In genomic region chr15:43796566-43796965, GRCh38 we compare ENCODE assay signal across 17 cellular contexts. TPM values are rescaled to one million over a fixed set of nuclear protein-coding genes. Genes with fewer than 3 reads are reported as not detected.
A peak's percentile ranks its signal among the peaks of the same experiment; 100 is the strongest.
DNase-seq lines count a peak whose midpoint lies in the region; ATAC-seq and TF ChIP-seq lines count a peak whose summit lies in the region.
"Had no signal": no experiment of that assay in that cellular context is flagged by ENCODE, and none has a peak within 500 bp of the region (broad histone marks: within the 10 kb centered on the region; RNA-seq: fewer than 3 reads in every experiment).

No MANE protein-coding gene starts in this region.

- H3K23me2 ChIP-seq in H9 (ENCODE audit: insufficient read length, low read depth, low read length, poor library complexity, severe bottlenecking): peaks cover 12% of the 10 kb centered on the region

- H3K9me3 ChIP-seq in CD4-positive, alpha-beta T cell (ENCODE audit: control insufficient read depth, low read length): no peaks in the 10 kb centered on the region
- no peaks in the 10 kb centered on the region for H3K9me3 ChIP-seq in H9 (ENCODE audit: control insufficient read depth, low read depth, low read length)

- no peak overlapping the region for H2BK12ac ChIP-seq in H9 (ENCODE audit: insufficient read length, low read depth, low read length)

- H3K27ac ChIP-seq in CD4-positive, alpha-beta T cell (ENCODE audit: low read depth, low read length): no peak overlapping the region
- H3K27ac ChIP-seq in H9 (ENCODE audit: insufficient read length, low read depth, low read length): peak overlapping the region; percentile 2
- H3K27ac ChIP-seq: BLaER1 treated with 17β-estradiol and CSF1 and Interleukin-3, amounts not matched to agents 10 nM and 100 nM had no signal

- H3K4me1 Mint-ChIP-seq in CD4-positive, alpha-beta T cell (ENCODE audit: low read depth): peaks cover 94% of the 10 kb centered on the region
- H3K4me1 Mint-ChIP-seq in H9: peaks cover 71 to 80% of the 10 kb centered on the region in 2 experiments
- H3K4me1 Mint-ChIP-seq in activated T-helper 2 cell treated with anti-CD3 and anti-CD28 coated beads, Interferon-gamma antibody, Interleukin-2, Interleukin-4, amounts not matched to agents 10 μg/mL and 5 μg/mL and 100 μg/mL, durations not matched to agents 14 hours and 24 hours and 36 hours (ENCODE audit: low read depth): peaks cover 44% of the 10 kb centered on the region
- H3K4me1 Mint-ChIP-seq in naive thymus-derived CD8-positive, alpha-beta T cell: peaks cover 32 to 80% (median 72%) of the 10 kb centered on the region in 4 donors

- no peaks in the 10 kb centered on the region for H3K27me3 ChIP-seq in CD4-positive, alpha-beta T cell (ENCODE audit: control insufficient read depth, insufficient read depth, low read length)
- H3K27me3 ChIP-seq in H9 (ENCODE audit: insufficient read depth, low read length): no peaks in the 10 kb centered on the region
- H3K27me3 ChIP-seq: BLaER1 treated with 17β-estradiol and CSF1 and Interleukin-3, amounts not matched to agents 10 nM and 100 nM had no signal

- POLR2A ChIA-PET in CD4-positive, alpha-beta T cell (lab: Charles Lee): interaction anchor here (1.5 to 6.8 kb wide), 2 partner anchors 20 to 28 kb away, joined by 6 to 48 read pairs; partner anchors contain the start of genes ELL3 and MFAP1
- POLR2A ChIA-PET in naive thymus-derived CD8-positive, alpha-beta T cell (lab: Charles Lee): interaction anchor here (0.6 to 2.6 kb wide), 2 partner anchors 19 to 36 kb away, joined by 6 to 14 read pairs; partner anchors contain the start of gene ELL3

- H2AFZ ChIP-seq in H9 (ENCODE audit: low read length): no peak overlapping the region

- peak overlapping the region; percentile 68 for H3K4me3 Mint-ChIP-seq in CD4-positive, alpha-beta T cell
- no peak overlapping the region for H3K4me3 Mint-ChIP-seq in H9
- no peak overlapping the region for H3K4me3 Mint-ChIP-seq in activated T-helper 2 cell treated with anti-CD3 and anti-CD28 coated beads, Interferon-gamma antibody, Interleukin-2, Interleukin-4, amounts not matched to agents 10 μg/mL and 5 μg/mL and 100 μg/mL, durations not matched to agents 14 hours and 24 hours and 36 hours (ENCODE audit: low read depth)
- H3K4me3 Mint-ChIP-seq in naive thymus-derived CD8-positive, alpha-beta T cell: peak overlapping the region in 2 of 10 donors; percentile 26 to 30

- no peak overlapping the region for H3K4me2 ChIP-seq in H9 (ENCODE audit: insufficient read depth, insufficient read length, low read length)

- no peak overlapping the region for H2BK15ac ChIP-seq in H9 (ENCODE audit: low read depth, low read length)

- H4K91ac ChIP-seq in H9 (ENCODE audit: insufficient read length, low read depth, low read length): no peak overlapping the region

- no peak overlapping the region for H3T11ph ChIP-seq in H9 (ENCODE audit: low read length)

- no peak for DNase-seq in CD4-positive, alpha-beta T cell
- DNase-seq in H9: no peak
- DNase-seq in activated T-helper 2 cell treated with anti-CD3 and anti-CD28 coated beads, Interferon-gamma antibody, Interleukin-2, Interleukin-4, amounts not matched to agents 10 μg/mL and 5 μg/mL and 100 μg/mL, durations not matched to agents 14 hours and 24 hours and 36 hours (ENCODE audit: low spot score): no peak
- DNase-seq in naive thymus-derived CD8-positive, alpha-beta T cell: no peak
- no peak for DNase-seq in NCI-H1105 treated with DMSO at 0.1 percent for 48 hours (lab: John Stamatoyannopoulos, UW)
- DNase-seq in HPDE6-E6E7 (ENCODE audit: extremely low spot score): no peak
- DNase-seq in cerebellum (ENCODE audit: low spot score): no peak
- DNase-seq: activated CD4-positive, alpha-beta T cell treated with anti-CD3 and anti-CD28 coated beads for 4 hours; EL; islet precursor cell; NCI-H510A had no signal

- no peaks in the 10 kb centered on the region for H3K9me3 Mint-ChIP-seq in CD4-positive, alpha-beta T cell
- H3K9me3 Mint-ChIP-seq in H9: no peaks in the 10 kb centered on the region
- H3K9me3 Mint-ChIP-seq in activated T-helper 2 cell treated with anti-CD3 and anti-CD28 coated beads, Interferon-gamma antibody, Interleukin-2, Interleukin-4, amounts not matched to agents 10 μg/mL and 5 μg/mL and 100 μg/mL, durations not matched to agents 14 hours and 24 hours and 36 hours: no peaks in the 10 kb centered on the region
- no peaks in the 10 kb centered on the region for H3K9me3 Mint-ChIP-seq in naive thymus-derived CD8-positive, alpha-beta T cell

- CTCF ChIA-PET in CD4-positive, alpha-beta T cell (lab: Charles Lee): interaction anchor here (2.4 kb wide), 1 partner anchor 19 kb away, joined by 6 read pairs; the partner anchor contains the start of gene ELL3

- H4K8ac ChIP-seq in H9 (replicated peaks; ENCODE audit: insufficient read length, low read depth, low read length): no peak overlapping the region

- H4K20me1 ChIP-seq in H9 (ENCODE audit: control insufficient read depth, insufficient read depth, insufficient read length): no peaks in the 10 kb centered on the region

- WGBS in H9 (ENCODE audit: extremely low coverage, insufficient read length, low lambda C conversion rate): no CpG with 5 or more reads among the region's 3 CpGs

- TF ChIP-seq CTCF in CD4-positive, alpha-beta T cell (IDR thresholded peaks at IDR 0.05): no peak
- TF ChIP-seq CTCF in H9 (conservative IDR thresholded peaks at IDR 0.05): no peak

- peaks cover 95% of the 10 kb centered on the region for H3K36me3 Mint-ChIP-seq in CD4-positive, alpha-beta T cell (ENCODE audit: low read depth)
- peaks cover 55 to 80% (median 60%) of the 10 kb centered on the region in 3 experiments for H3K36me3 Mint-ChIP-seq in H9 (ENCODE audit: insufficient read depth in 1 of 3, low read depth in 3 of 3)
- peaks cover 88% of the 10 kb centered on the region for H3K36me3 Mint-ChIP-seq in activated T-helper 2 cell treated with anti-CD3 and anti-CD28 coated beads, Interferon-gamma antibody, Interleukin-2, Interleukin-4, amounts not matched to agents 10 μg/mL and 5 μg/mL and 100 μg/mL, durations not matched to agents 14 hours and 24 hours and 36 hours (ENCODE audit: low read depth)
- H3K36me3 Mint-ChIP-seq in naive thymus-derived CD8-positive, alpha-beta T cell: peaks cover 11 to 75% (median 12%) of the 10 kb centered on the region in 3 donors

- H3K4ac ChIP-seq in H9 (ENCODE audit: low read depth, low read length): no peak overlapping the region

- H3K14ac ChIP-seq in H9 (ENCODE audit: insufficient read depth, low read length): no peak overlapping the region

- H3K27ac Mint-ChIP-seq in CD4-positive, alpha-beta T cell: peak overlapping the region; percentile 99
- peak overlapping the region; percentile 15 to 86 (median 69); a peak in 5 of 7 replicates for H3K27ac Mint-ChIP-seq in H9
- H3K27ac Mint-ChIP-seq in activated T-helper 2 cell treated with anti-CD3 and anti-CD28 coated beads, Interferon-gamma antibody, Interleukin-2, Interleukin-4, amounts not matched to agents 10 μg/mL and 5 μg/mL and 100 μg/mL, durations not matched to agents 14 hours and 24 hours and 36 hours: peak overlapping the region; percentile 5
- H3K27ac Mint-ChIP-seq in naive thymus-derived CD8-positive, alpha-beta T cell: peak overlapping the region in 8 of 10 donors; percentile 10 to 95 (median 60)

- H3K56ac ChIP-seq in H9 (ENCODE audit: insufficient read length, low read depth, low read length): no peak overlapping the region

- no peak for ATAC-seq in CD4-positive, alpha-beta T cell (ENCODE audit: poor library complexity)
- ATAC-seq in naive thymus-derived CD8-positive, alpha-beta T cell: no peak
- ATAC-seq: HCT116, Panc1 had no signal

- no peak overlapping the region for H2BK120ac ChIP-seq in H9 (ENCODE audit: low read depth, low read length, poor library complexity, severe bottlenecking)

- no peak overlapping the region for H2BK5ac ChIP-seq in H9 (ENCODE audit: insufficient read length, low read length)

- intact Hi-C loops in CD4-positive, alpha-beta T cell (cut with DNase I, micrococcal nuclease): loop anchor here in 1 of 2 experiments (10.0 kb wide), 1 partner anchor 282 kb away; the partner anchor contains the start of gene MAP1A
- intact Hi-C loops in activated T-helper 2 cell treated with anti-CD3 and anti-CD28 coated beads, Interferon-gamma antibody, Interleukin-2, Interleukin-4, amounts not matched to agents 10 μg/mL and 5 μg/mL and 100 μg/mL, durations not matched to agents 14 hours and 24 hours and 36 hours (cut with micrococcal nuclease): no loop called here

- H3K4me1 ChIP-seq in H9 (ENCODE audit: insufficient read depth, low read length): peaks cover 18% of the 10 kb centered on the region; the same call in 1 of the 2 replicates

- H2AK5ac ChIP-seq in H9 (ENCODE audit: insufficient read length, low read length): no peak overlapping the region

- H2BK20ac ChIP-seq in H9 (ENCODE audit: low read depth, low read length, poor library complexity, severe bottlenecking): no peak overlapping the region

- peaks cover 6% of the 10 kb centered on the region; the same call in 1 of the 2 replicates for H3K79me2 ChIP-seq in H9 (ENCODE audit: insufficient read depth, low read length)

- H3K18ac ChIP-seq in H9 (ENCODE audit: insufficient read length, low read depth, low read length): peak overlapping the region; percentile 3

- peaks cover 3% of the 10 kb centered on the region for H3K79me1 ChIP-seq in H9 (ENCODE audit: insufficient read depth, low read depth, low read length, poor library complexity, severe bottlenecking)

- no peak overlapping the region for H3K9ac ChIP-seq in H9 (ENCODE audit: extremely low read depth, insufficient read length, low read length)
- H3K9ac ChIP-seq: BLaER1 treated with 17β-estradiol and CSF1 and Interleukin-3, amounts not matched to agents 10 nM and 100 nM had no signal

- no peak overlapping the region for H3K23ac ChIP-seq in H9 (ENCODE audit: insufficient read length, low read depth, low read length)

- no peak overlapping the region for H4K5ac ChIP-seq in H9 (ENCODE audit: insufficient read length, low read depth, low read length)

- no peaks in the 10 kb centered on the region for H3K27me3 Mint-ChIP-seq in CD4-positive, alpha-beta T cell
- H3K27me3 Mint-ChIP-seq in H9 (ENCODE audit: low read depth): no peaks in the 10 kb centered on the region; the same call in 1 of the 2 replicates
- no peaks in the 10 kb centered on the region for H3K27me3 Mint-ChIP-seq in activated T-helper 2 cell treated with anti-CD3 and anti-CD28 coated beads, Interferon-gamma antibody, Interleukin-2, Interleukin-4, amounts not matched to agents 10 μg/mL and 5 μg/mL and 100 μg/mL, durations not matched to agents 14 hours and 24 hours and 36 hours (ENCODE audit: low read depth)
- no peaks in the 10 kb centered on the region for H3K27me3 Mint-ChIP-seq in naive thymus-derived CD8-positive, alpha-beta T cell

RNA-seq across cellular contexts. Expression of gene SERINC4, which starts 3.5 kb away (rescaled TPM):
- total RNA-seq in CD4-positive, alpha-beta T cell: under 1 TPM in 1 of 2 experiments, not detected in 1; 0.36 TPM
- total RNA-seq in H9 (2021) (0.17 and 0.26 TPM in 2 replicates), cerebellum (not detected)
- 0.28 and 0.57 TPM in 2 replicates for total RNA-seq in activated T-helper 2 cell treated with anti-CD3 and anti-CD28 coated beads, Interferon-gamma antibody, Interleukin-2, Interleukin-4, amounts not matched to agents 10 μg/mL and 5 μg/mL and 100 μg/mL, durations not matched to agents 14 hours and 24 hours and 36 hours
- under 1 TPM; 0.23 to 0.27 TPM for total RNA-seq in naive thymus-derived CD8-positive, alpha-beta T cell
- 1 to 10 TPM; 2.1 to 4.2 (median 3.5) TPM for polyA plus RNA-seq in naive thymus-derived CD8-positive, alpha-beta T cell
- total RNA-seq: bronchial epithelial cell, endothelial cell of umbilical vein, posterior vena cava had no signal
- polyA plus RNA-seq: endothelial cell of umbilical vein had no signal

RNA-seq across cellular contexts. Expression of gene HYPK, which starts 3.8 kb away (rescaled TPM):
- total RNA-seq in CD4-positive, alpha-beta T cell: 10 to 100 TPM; 17.6 to 18.5 TPM
- 25.4 and 25.9 TPM in 2 replicates for total RNA-seq in H9 (2021)
- 23.6 and 24.3 TPM in 2 replicates for total RNA-seq in activated T-helper 2 cell treated with anti-CD3 and anti-CD28 coated beads, Interferon-gamma antibody, Interleukin-2, Interleukin-4, amounts not matched to agents 10 μg/mL and 5 μg/mL and 100 μg/mL, durations not matched to agents 14 hours and 24 hours and 36 hours
- 10 to 100 TPM; 27.7 to 28.9 TPM for total RNA-seq in naive thymus-derived CD8-positive, alpha-beta T cell
- polyA plus RNA-seq in naive thymus-derived CD8-positive, alpha-beta T cell: 10 to 100 TPM in 2 of 3 donors, 1 to 10 TPM in 1; 7.7 to 14.1 (median 13.0) TPM
- 8.9 TPM for total RNA-seq in cerebellum

RNA-seq across cellular contexts. Expression of gene SERF2, which starts 4.4 kb away (rescaled TPM):
- 100 to 1,000 TPM; 319 to 323 TPM for total RNA-seq in CD4-positive, alpha-beta T cell
- total RNA-seq in H9 (2021): 819 and 831 TPM in 2 replicates
- total RNA-seq in activated T-helper 2 cell treated with anti-CD3 and anti-CD28 coated beads, Interferon-gamma antibody, Interleukin-2, Interleukin-4, amounts not matched to agents 10 μg/mL and 5 μg/mL and 100 μg/mL, durations not matched to agents 14 hours and 24 hours and 36 hours: 580 and 598 TPM in 2 replicates
- total RNA-seq in naive thymus-derived CD8-positive, alpha-beta T cell: 100 to 1,000 TPM; 549 to 584 TPM
- polyA plus RNA-seq in naive thymus-derived CD8-positive, alpha-beta T cell: 1,000 to 10,000 TPM; 1,905 to 2,412 (median 2,207) TPM
- total RNA-seq in cerebellum: 71.6 TPM

RNA-seq across cellular contexts. Expression of gene ELL3, which starts 19.8 kb away (rescaled TPM):
- total RNA-seq in CD4-positive, alpha-beta T cell: 1 to 10 TPM; 1.1 to 2.3 TPM
- 6.4 and 7.2 TPM in 2 replicates for total RNA-seq in H9 (2021)
- total RNA-seq in activated T-helper 2 cell treated with anti-CD3 and anti-CD28 coated beads, Interferon-gamma antibody, Interleukin-2, Interleukin-4, amounts not matched to agents 10 μg/mL and 5 μg/mL and 100 μg/mL, durations not matched to agents 14 hours and 24 hours and 36 hours: 1.0 and 1.3 TPM in 2 replicates
- 1 to 10 TPM; 4.0 to 4.4 TPM for total RNA-seq in naive thymus-derived CD8-positive, alpha-beta T cell
- 1 to 10 TPM in 2 of 3 donors, under 1 TPM in 1; 0.73 to 2.1 (median 1.4) TPM for polyA plus RNA-seq in naive thymus-derived CD8-positive, alpha-beta T cell
- 0.73 TPM for total RNA-seq in cerebellum

RNA-seq across cellular contexts. Expression of gene MFAP1, which starts 27.9 kb away (rescaled TPM):
- 10 to 100 TPM in 1 of 2 experiments, 1 to 10 TPM in 1; 9.4 to 10.6 TPM for total RNA-seq in CD4-positive, alpha-beta T cell
- total RNA-seq in H9 (2021) (44.7 and 47.8 TPM in 2 replicates), cerebellum (16.4 TPM)
- total RNA-seq in activated T-helper 2 cell treated with anti-CD3 and anti-CD28 coated beads, Interferon-gamma antibody, Interleukin-2, Interleukin-4, amounts not matched to agents 10 μg/mL and 5 μg/mL and 100 μg/mL, durations not matched to agents 14 hours and 24 hours and 36 hours: 43.7 and 44.3 TPM in 2 replicates
- 10 to 100 TPM; 15.8 to 18.7 TPM for total RNA-seq in naive thymus-derived CD8-positive, alpha-beta T cell
- polyA plus RNA-seq in naive thymus-derived CD8-positive, alpha-beta T cell: 10 to 100 TPM in 2 of 3 donors, 1 to 10 TPM in 1; 5.2 to 18.0 (median 10.4) TPM

Comparison
In these comparisons a context has a peak if more than half of its experiments do, and no peak if none do; other contexts are left out.
1. H3K27ac Mint-ChIP-seq: peak in every context shown above with its lines; median percentile 99 in CD4-positive, alpha-beta T cell; 69 in H9; 60 in naive thymus-derived CD8-positive, alpha-beta T cell; 5 in activated T-helper 2 cell treated with anti-CD3 and anti-CD28 coated beads, Interferon-gamma antibody, Interleukin-2, Interleukin-4, amounts not matched to agents 10 μg/mL and 5 μg/mL and 100 μg/mL, durations not matched to agents 14 hours and 24 hours and 36 hours.